ENCODE assay signal across 31 cellular contexts in genomic region chr16:57747091-57747490, GRCh38. TPM values are rescaled to one million over a fixed set of nuclear protein-coding genes. Genes with fewer than 3 reads are reported as not detected.
"Had no signal": no experiment of that assay in that cellular context is flagged by ENCODE, and none has a peak within 500 bp of the region (broad histone marks: within the 10 kb centered on the region; RNA-seq: fewer than 3 reads in every experiment).

No MANE protein-coding gene starts in this region.

- H3K4me2 ChIP-seq: smooth muscle cell had no signal

- FAIRE-seq: kidney, pancreas had no signal

- H3K9me3 ChIP-seq: gastrocnemius medialis, left lung, pancreas, suprapubic skin, thyroid gland, vagina had no signal

- H3K27me3 ChIP-seq: gastrocnemius medialis, left lung, pancreas, suprapubic skin, thyroid gland, vagina had no signal

- H3K4me1 ChIP-seq: gastrocnemius medialis, left lung, pancreas, thyroid gland had no signal

- ATAC-seq: esophagus mucosa; gastrocnemius medialis; left lung; naive thymus-derived CD8-positive, alpha-beta T cell; pancreas; sciatic nerve; stimulated activated naive CD8-positive, alpha-beta T cell treated with anti-CD3 and anti-CD28 coated beads, Interleukin-15, amount 100 ng/mL, for 72 hours had no signal

- H3K4me3 ChIP-seq: gastrocnemius medialis, left lung, pancreas, smooth muscle cell, suprapubic skin, thyroid gland, vagina had no signal

- DNase-seq: cortex of kidney; effector CD4-positive, alpha-beta T cell; foreskin fibroblast; gastrocnemius medialis; head of caudate nucleus; kidney; left lung; mammary epithelial cell; naive thymus-derived CD8-positive, alpha-beta T cell; nephron progenitor cell; occipital lobe; stimulated activated CD4-positive, alpha-beta T cell treated with anti-CD3 and anti-CD28 coated beads, Interleukin-12 subunit alpha, Interleukin-12 subunit beta, amount 100 ng/mL, for 4 hours; stimulated activated CD4-positive, alpha-beta T cell treated with anti-CD3 and anti-CD28 coated beads, Interleukin-1b, Interleukin-23, amount 100 ng/mL, for 48 hours; stimulated activated CD4-positive, alpha-beta T cell treated with anti-CD3 and anti-CD28 coated beads, Interleukin-4, amount 100 ng/mL, for 1 hour; stimulated activated CD8-positive, alpha-beta memory T cell treated with anti-CD3 and anti-CD28 coated beads, Interleukin-4, amount 100 ng/mL, for 48 hours; stimulated activated naive CD4-positive, alpha-beta T cell; stimulated activated naive CD8-positive, alpha-beta T cell treated with anti-CD3 and anti-CD28 coated beads, Interleukin-15, amount 100 ng/mL, for 72 hours; thyroid gland; trophoblast cell had no signal

- H3K27ac ChIP-seq: epithelial cell of prostate, gastrocnemius medialis, left lung, pancreas, suprapubic skin, thyroid gland, vagina had no signal

RNA-seq across cellular contexts. Expression of gene DRC7, which starts 52.5 kb away (rescaled TPM):
- total RNA-seq: esophagus mucosa; gastrocnemius medialis; glomerular endothelial cell; lower leg skin; mammary epithelial cell; mesenteric fat pad; myocyte; naive thymus-derived CD8-positive, alpha-beta T cell; posterior vena cava; sciatic nerve; suprapubic skin; vagina had no signal
- polyA plus RNA-seq: naive thymus-derived CD8-positive, alpha-beta T cell; smooth muscle cell had no signal
